Comparison of ENCODE assay signal across 28 cellular contexts in the genomic region with DNA sequence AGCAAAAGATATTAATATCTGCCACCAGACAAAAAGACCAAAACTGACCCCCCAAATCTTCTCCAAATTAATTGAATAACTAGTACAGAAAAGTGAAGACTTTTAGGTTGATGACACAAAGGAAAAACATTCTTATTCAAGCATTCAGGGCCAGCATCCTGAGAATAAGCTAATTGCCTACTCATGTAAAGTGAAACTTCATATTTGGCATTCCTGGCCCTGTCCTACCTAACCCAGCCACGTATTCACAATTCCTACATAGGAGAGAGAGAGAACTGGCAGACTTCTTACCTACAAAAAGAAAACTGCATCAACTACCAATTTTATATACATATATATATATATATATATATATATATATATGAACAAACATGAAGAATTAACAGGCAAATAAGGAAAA. TPM values are rescaled to one million over a fixed set of nuclear protein-coding genes. Genes with fewer than 3 reads are reported as not detected.
DNase-seq lines count a peak whose midpoint lies in the region; ATAC-seq and TF ChIP-seq lines count a peak whose summit lies in the region.
"Had no signal": no experiment of that assay in that cellular context is flagged by ENCODE, and none has a peak within 500 bp of the region (broad histone marks: within the 10 kb centered on the region; RNA-seq: fewer than 3 reads in every experiment).

No MANE protein-coding gene starts in this region.

- no peak for ATAC-seq in HG03139 (IDR thresholded peaks at IDR 0.05; ENCODE audit: unreplicated experiment)
- ATAC-seq in GM18868 (IDR thresholded peaks at IDR 0.05; ENCODE audit: unreplicated experiment), result no peak
- no peak for ATAC-seq in HG03159 (IDR thresholded peaks at IDR 0.05; ENCODE audit: unreplicated experiment)
- ATAC-seq: activated CD8-positive, alpha-beta T cell treated with anti-CD3 and anti-CD28 coated beads, Interleukin-2, amount 10 ng/mL, durations not matched to agents 7 days and 5 days; HepG2; left lobe of liver; natural killer cell treated with Interleukin-12 subunit alpha and Interleukin-12 subunit beta and Interleukin-15 and Interleukin-18, amount 100 ng/mL, for 72 hours; pancreas; PC-3; sciatic nerve had no signal

- DNase-seq in EL, result peak; percentile 67
- peak; percentile 81 for DNase-seq in M059J (ENCODE audit: low read depth)
- peak; percentile 27 for DNase-seq in fibroblast of pulmonary artery (ENCODE audit: low read depth)
- peak; percentile 63 for DNase-seq in non-pigmented ciliary epithelial cell (ENCODE audit: low read depth)
- DNase-seq in activated CD4-positive, CD25-positive, alpha-beta regulatory T cell treated with anti-CD3 and anti-CD28 coated beads, Interleukin-2, amount 50 U/mL, for 72 hours, result no peak
- DNase-seq: activated CD4-positive, alpha-beta T cell treated with anti-CD3 and anti-CD28 coated beads for 1 hour; activated CD8-positive, alpha-beta T cell treated with anti-CD3 and anti-CD28 coated beads, Interleukin-2, amount 10 ng/mL, durations not matched to agents 7 days and 5 days; activated naive CD4-positive, alpha-beta T cell treated with Interleukin-2 at 50 U/mL for 16 hours; anterior cingulate cortex; CD8-positive, alpha-beta memory T cell; cerebellar nuclear complex; DMS153; midbrain; NCI-H1105; NCI-H2029 treated with DMSO at 0.1 percent for 48 hours; NCI-H345; pancreas; PC-3; SHP77; uterus had no signal

- no peak overlapping the region for H3K4me3 ChIP-seq in fibroblast of pulmonary artery (replicated peaks; ENCODE audit: low read depth, low read length)
- H3K4me3 ChIP-seq: pancreas, suprapubic skin, uterus had no signal

- no peak for TF ChIP-seq CTCF in fibroblast of pulmonary artery (IDR thresholded peaks at IDR 0.05; ENCODE audit: low read length, missing control alignments)

RNA-seq across cellular contexts. Expression of gene ASCC3, which starts 4.9 kb away (rescaled TPM):
- 49.9 and 53.2 TPM in 2 replicates for total RNA-seq in M059J (2014; rRNA removed; shearing (Covaris generic))
